In genomic region chr1:28719332-28719619, GRCh38 we compare ENCODE assay signal across 3 cellular contexts.
TF ChIP-seq lines count a peak whose summit lies in the region.

No MANE protein-coding gene starts in this region.

TF ChIP-seq in SK-N-SH, 30 proteins besides CTCF, POLR2A, EP300 and RAD21 (continued from another document):
- no peak for TF ChIP-seq FOXM1 (IDR thresholded peaks at IDR 0.05; ENCODE audit: low read depth)
- TF ChIP-seq POLR2AphosphoS5 (IDR thresholded peaks at IDR 0.05; ENCODE audit: low read depth, low read length) = no peak
- no peak for TF ChIP-seq NFIC (IDR thresholded peaks at IDR 0.05; ENCODE audit: borderline replicate concordance)
- no peak for TF ChIP-seq USF1 (IDR thresholded peaks at IDR 0.05; ENCODE audit: borderline replicate concordance, low read depth)
- TF ChIP-seq, protein P1, sequence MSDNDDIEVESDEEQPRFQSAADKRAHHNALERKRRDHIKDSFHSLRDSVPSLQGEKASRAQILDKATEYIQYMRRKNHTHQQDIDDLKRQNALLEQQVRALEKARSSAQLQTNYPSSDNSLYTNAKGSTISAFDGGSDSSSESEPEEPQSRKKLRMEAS (IDR thresholded peaks at IDR 0.05; ENCODE audit: low read depth) = no peak
- no peak for TF ChIP-seq MXI1 (IDR thresholded peaks at IDR 0.05; ENCODE audit: low read depth, low read length)
- TF ChIP-seq ELF1 (IDR thresholded peaks at IDR 0.05) = no peak
- no peak for TF ChIP-seq TEAD4 (IDR thresholded peaks at IDR 0.05; ENCODE audit: borderline replicate concordance, insufficient read depth)
- TF ChIP-seq USF2 (IDR thresholded peaks at IDR 0.05; ENCODE audit: borderline replicate concordance, low read depth, low read length) = no peak

TF ChIP-seq in SK-N-SH treated with all-trans-retinoic acid at 6 μM for 48 hours, 23 proteins besides CTCF, POLR2A, EP300 and RAD21 (continued from another document):
- no peak for TF ChIP-seq GLIS3 (CRISPR knock-in tag; IDR thresholded peaks at IDR 0.05)
- no peak for TF ChIP-seq ISL1 (CRISPR knock-in tag; IDR thresholded peaks at IDR 0.05)
- TF ChIP-seq RARB (CRISPR knock-in tag; IDR thresholded peaks at IDR 0.05) = no peak
- TF ChIP-seq ZNF565 (CRISPR knock-in tag; conservative IDR thresholded peaks at IDR 0.05; ENCODE audit: low read depth) = no peak

TF ChIP-seq in WTC11, 78 proteins besides CTCF, POLR2A, EP300 and RAD21:
- TF ChIP-seq, protein P2, sequence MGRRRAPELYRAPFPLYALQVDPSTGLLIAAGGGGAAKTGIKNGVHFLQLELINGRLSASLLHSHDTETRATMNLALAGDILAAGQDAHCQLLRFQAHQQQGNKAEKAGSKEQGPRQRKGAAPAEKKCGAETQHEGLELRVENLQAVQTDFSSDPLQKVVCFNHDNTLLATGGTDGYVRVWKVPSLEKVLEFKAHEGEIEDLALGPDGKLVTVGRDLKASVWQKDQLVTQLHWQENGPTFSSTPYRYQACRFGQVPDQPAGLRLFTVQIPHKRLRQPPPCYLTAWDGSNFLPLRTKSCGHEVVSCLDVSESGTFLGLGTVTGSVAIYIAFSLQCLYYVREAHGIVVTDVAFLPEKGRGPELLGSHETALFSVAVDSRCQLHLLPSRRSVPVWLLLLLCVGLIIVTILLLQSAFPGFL (CRISPR knock-in tag; IDR thresholded peaks at IDR 0.05; ENCODE audit: borderline replicate concordance) = no peak
- TF ChIP-seq ZNF281 (CRISPR knock-in tag; IDR thresholded peaks at IDR 0.05) (no peak), ZNF416 (CRISPR knock-in tag; IDR thresholded peaks at IDR 0.05) (no peak), ZBTB21 (CRISPR knock-in tag; IDR thresholded peaks at IDR 0.05; ENCODE audit: borderline replicate concordance) (no peak), GTF2I (CRISPR knock-in tag; conservative IDR thresholded peaks at IDR 0.05) (no peak), E2F4 (CRISPR knock-in tag; IDR thresholded peaks at IDR 0.05; ENCODE audit: borderline replicate concordance, low read depth) (no peak), SOX15 (CRISPR knock-in tag; IDR thresholded peaks at IDR 0.05) (no peak), ZNF121 (CRISPR knock-in tag; IDR thresholded peaks at IDR 0.05) (no peak), IRF1 (CRISPR knock-in tag; IDR thresholded peaks at IDR 0.05) (no peak), ZNF671 (CRISPR knock-in tag; IDR thresholded peaks at IDR 0.05) (no peak), ETV6 (CRISPR knock-in tag; IDR thresholded peaks at IDR 0.05) (no peak), ZNF423 (CRISPR knock-in tag; IDR thresholded peaks at IDR 0.05) (no peak)
